In genomic region chr5:136819526-136820302, GRCh38 we compare ENCODE assay signal across 13 cellular contexts.
"Had no signal": no experiment of that assay in that cellular context is flagged by ENCODE, and none has a peak within 500 bp of the region (broad histone marks: within the 10 kb centered on the region; RNA-seq: fewer than 3 reads in every experiment).

No MANE protein-coding gene starts in this region.

- H3K27ac ChIP-seq: esophagus squamous epithelium, neutrophil, stomach, thoracic aorta had no signal

- DNase-seq: activated CD8-positive, alpha-beta memory T cell treated with anti-CD3 and anti-CD28 coated beads, Interleukin-2, amount 50 U/mL, for 48 hours; activated CD8-positive, alpha-beta T cell treated with anti-CD3 and anti-CD28 coated beads, Interleukin-2, amount 10 ng/mL, durations not matched to agents 7 days and 5 days; activated naive CD8-positive, alpha-beta T cell treated with anti-CD3 and anti-CD28 coated beads, Interleukin-2, amount 10 ng/mL, durations not matched to agents 7 days and 5 days; aorta; esophagus squamous epithelium; retina; stimulated activated CD4-positive, alpha-beta T cell treated with anti-CD3 and anti-CD28 coated beads, Interleukin-15, amount 100 ng/mL, for 24 hours; stimulated activated CD4-positive, alpha-beta T cell treated with anti-CD3 and anti-CD28 coated beads, Interleukin-4, amount 100 ng/mL, for 24 hours; stomach had no signal

- ATAC-seq: activated CD8-positive, alpha-beta T cell treated with anti-CD3 and anti-CD28 coated beads, Interleukin-2, amount 10 ng/mL, durations not matched to agents 7 days and 5 days had no signal

- H3K27me3 Mint-ChIP-seq: activated naive CD8-positive, alpha-beta T cell treated with anti-CD3 and anti-CD28 coated beads, Interleukin-2, amount 10 ng/mL, durations not matched to agents 7 days and 5 days had no signal

- H3K4me1 Mint-ChIP-seq: activated naive CD8-positive, alpha-beta T cell treated with anti-CD3 and anti-CD28 coated beads, Interleukin-2, amount 10 ng/mL, durations not matched to agents 7 days and 5 days; mesothelial cell of epicardium had no signal

- H3K9me3 ChIP-seq: esophagus squamous epithelium, neutrophil, stomach, thoracic aorta had no signal

- H3K27me3 ChIP-seq: esophagus squamous epithelium, neutrophil, stomach had no signal

- H3K4me3 ChIP-seq: esophagus squamous epithelium, stomach, thoracic aorta had no signal

- H3K36me3 ChIP-seq: esophagus squamous epithelium, neutrophil, stomach, thoracic aorta had no signal

- H3K36me3 Mint-ChIP-seq: activated naive CD8-positive, alpha-beta T cell treated with anti-CD3 and anti-CD28 coated beads, Interleukin-2, amount 10 ng/mL, durations not matched to agents 7 days and 5 days; mesothelial cell of epicardium had no signal

- H3K4me1 ChIP-seq: esophagus squamous epithelium, stomach had no signal

- H3K27ac Mint-ChIP-seq: activated CD8-positive, alpha-beta T cell treated with anti-CD3 and anti-CD28 coated beads, Interleukin-2, amount 10 ng/mL, durations not matched to agents 7 days and 5 days; activated naive CD8-positive, alpha-beta T cell treated with anti-CD3 and anti-CD28 coated beads, Interleukin-2, amount 10 ng/mL, durations not matched to agents 7 days and 5 days; mesothelial cell of epicardium; T-helper 2 cell treated with Interferon-gamma antibody and Interleukin-4, amounts not matched to agents 5 μg/mL and 100 μg/mL, for 36 hours had no signal

- H3K4me3 Mint-ChIP-seq: activated CD8-positive, alpha-beta T cell treated with anti-CD3 and anti-CD28 coated beads, Interleukin-2, amount 10 ng/mL, durations not matched to agents 7 days and 5 days; activated naive CD8-positive, alpha-beta T cell treated with anti-CD3 and anti-CD28 coated beads, Interleukin-2, amount 10 ng/mL, durations not matched to agents 7 days and 5 days; mesothelial cell of epicardium; T-helper 2 cell treated with Interferon-gamma antibody and Interleukin-4, amounts not matched to agents 5 μg/mL and 100 μg/mL, for 36 hours had no signal
